In genomic region chr5:112063878-112064615, GRCh38 we compare ENCODE assay signal across 15 cellular contexts.
DNase-seq lines count a peak whose midpoint lies in the region; ATAC-seq and TF ChIP-seq lines count a peak whose summit lies in the region.
"Had no signal": no experiment of that assay in that cellular context is flagged by ENCODE, and none has a peak within 500 bp of the region (broad histone marks: within the 10 kb centered on the region; RNA-seq: fewer than 3 reads in every experiment).

No MANE protein-coding gene starts in this region.

- TF ChIP-seq CTCF in SK-N-SH (IDR thresholded peaks at IDR 0.05) (no peak), osteoblast (IDR thresholded peaks at IDR 0.05; ENCODE audit: extremely low read depth, low read depth, low read length) (no peak)

- H3K27me3 ChIP-seq in SK-N-SH (ENCODE audit: insufficient read depth) (no peaks in the 10 kb centered on the region), osteoblast (ENCODE audit: insufficient read depth, low read length) (no peaks in the 10 kb centered on the region)

- no peaks in the 10 kb centered on the region for H3F3A ChIP-seq in SK-N-SH (replicated peaks; ENCODE audit: insufficient read depth)

- no peak overlapping the region for H3K4me3 Mint-ChIP-seq in activated CD4-positive, alpha-beta T cell treated with anti-CD3 and anti-CD28 coated beads, Interleukin-2, amount 10 ng/mL, durations not matched to agents 24 days and 14 days
- H3K4me3 Mint-ChIP-seq: CD4-positive, alpha-beta T cell had no signal

- peaks cover 6% of the 10 kb centered on the region for H3K27me3 Mint-ChIP-seq in activated CD4-positive, alpha-beta T cell treated with anti-CD3 and anti-CD28 coated beads, Interleukin-2, amount 10 ng/mL, durations not matched to agents 24 days and 14 days
- H3K27me3 Mint-ChIP-seq: CD4-positive, alpha-beta T cell had no signal

- H3K36me3 Mint-ChIP-seq in activated CD4-positive, alpha-beta T cell treated with anti-CD3 and anti-CD28 coated beads, Interleukin-2, amount 10 ng/mL, durations not matched to agents 24 days and 14 days (ENCODE audit: low read depth) = no peaks in the 10 kb centered on the region

- H3K4me1 Mint-ChIP-seq in activated CD4-positive, alpha-beta T cell treated with anti-CD3 and anti-CD28 coated beads, Interleukin-2, amount 10 ng/mL, durations not matched to agents 24 days and 14 days = no peaks in the 10 kb centered on the region

- H3K4me1 ChIP-seq in SK-N-SH (ENCODE audit: control insufficient read depth in 1 of 2, insufficient read depth in 2 of 2, low read depth in 1 of 2, low read length in 1 of 2) (peaks cover 4 to 32% of the 10 kb centered on the region in 2 experiments; a peak in 3 of 4 replicates), osteoblast (ENCODE audit: insufficient read depth, low read length) (no peaks in the 10 kb centered on the region)

- ATAC-seq in GM21390 (IDR thresholded peaks at IDR 0.05; ENCODE audit: unreplicated experiment) = no peak

- H3K9me3 ChIP-seq in SK-N-SH (no peaks in the 10 kb centered on the region), osteoblast (ENCODE audit: low read depth, low read length) (no peaks in the 10 kb centered on the region)

- POLR2A ChIA-PET in SK-N-SH (lab: Yijun Ruan, JAX) = no interaction called here

- H3K79me2 ChIP-seq in SK-N-SH (ENCODE audit: insufficient read depth) (no peaks in the 10 kb centered on the region), osteoblast (ENCODE audit: insufficient read depth, low read length) (no peaks in the 10 kb centered on the region)

- 35% methylated on average over 3 of the region's 3 CpGs for WGBS in SK-N-SH (ENCODE audit: low lambda C conversion rate)

- H3K9ac ChIP-seq in SK-N-SH = no peak overlapping the region

- H3K9me2 ChIP-seq in SK-N-SH = no peaks in the 10 kb centered on the region

- H3K9me3 Mint-ChIP-seq in activated CD4-positive, alpha-beta T cell treated with anti-CD3 and anti-CD28 coated beads, Interleukin-2, amount 10 ng/mL, durations not matched to agents 24 days and 14 days = no peaks in the 10 kb centered on the region
- H3K9me3 Mint-ChIP-seq: CD4-positive, alpha-beta T cell had no signal

- H3K27ac Mint-ChIP-seq in activated CD4-positive, alpha-beta T cell treated with anti-CD3 and anti-CD28 coated beads, Interleukin-2, amount 10 ng/mL, durations not matched to agents 24 days and 14 days = no peak overlapping the region
- H3K27ac Mint-ChIP-seq: CD4-positive, alpha-beta T cell had no signal

- intact Hi-C loops in activated CD4-positive, alpha-beta T cell treated with anti-CD3 and anti-CD28 coated beads, Interleukin-2, amount 10 ng/mL, durations not matched to agents 24 days and 14 days (cut with micrococcal nuclease) = no loop called here

- TF ChIP-seq EP300 in SK-N-SH (IDR thresholded peaks at IDR 0.05; ENCODE audit: borderline replicate concordance in 1 of 2, low read depth in 1 of 2, low read length in 1 of 2) = peak in 1 of 2 experiments; percentile 84; a peak in 1 of 4 replicates

- H2AFZ ChIP-seq in SK-N-SH (ENCODE audit: low read depth) (no peak overlapping the region; the same call in 1 of the 2 replicates), osteoblast (ENCODE audit: low read length) (peak overlapping the region; percentile 70)

- peak; percentile 1; the same call in 1 of the 2 replicates for TF ChIP-seq RAD21 in SK-N-SH (IDR thresholded peaks at IDR 0.05; ENCODE audit: low read length)

- peak overlapping the region in 1 of 2 experiments; percentile 90; a peak in 3 of 4 replicates for H3K27ac ChIP-seq in SK-N-SH (ENCODE audit: low read depth in 2 of 2, low read length in 1 of 2)
- no peak overlapping the region for H3K27ac ChIP-seq in osteoblast (ENCODE audit: low read depth, low read length)
- H3K27ac ChIP-seq: 22Rv1 had no signal

- H4K20me1 ChIP-seq in SK-N-SH (ENCODE audit: insufficient read depth) (no peaks in the 10 kb centered on the region), osteoblast (ENCODE audit: insufficient read depth, low read length) (no peaks in the 10 kb centered on the region)

- H3K4me2 ChIP-seq in SK-N-SH (no peak overlapping the region), osteoblast (ENCODE audit: insufficient read depth, low read length) (no peak overlapping the region)

- CTCF ChIA-PET in SK-N-SH (lab: Yijun Ruan, JAX) = interaction anchor here (0.6 to 1.3 kb wide), 3 partner anchors 14 to 1408 kb away, joined by 3 read pairs; no protein-coding TSS in a partner anchor

- H3K4me3 ChIP-seq in SK-N-SH (ENCODE audit: low read depth in 2 of 2, low read length in 1 of 2) = no peak overlapping the region
- no peak overlapping the region for H3K4me3 ChIP-seq in osteoblast (ENCODE audit: insufficient read depth, low read length)

- DNase-seq in activated CD4-positive, alpha-beta T cell treated with anti-CD3 and anti-CD28 coated beads, Interleukin-2, amount 10 ng/mL, durations not matched to agents 24 days and 14 days = peak; percentile 28
- no peak for DNase-seq in activated CD4-positive, alpha-beta T cell treated with anti-CD3 and anti-CD28 coated beads, Interleukin-2, amount 50 U/mL, for 1 hour
- peak; percentile 1 to 30 for DNase-seq in NCI-H446 (lab: John Stamatoyannopoulos, UW)
- DNase-seq in SK-N-SH = peak; percentile 21
- DNase-seq in osteoblast (ENCODE audit: insufficient read length, low spot score, missing footprints) = no peak
- no peak for DNase-seq in 8988T
- DNase-seq in D341Med (ENCODE audit: low spot score) = no peak
- DNase-seq: ACHN; C1 segment of cervical spinal cord; Calu3; CD4-positive, alpha-beta T cell; GF-D8; H7 had no signal

- no peaks in the 10 kb centered on the region for H3K36me3 ChIP-seq in SK-N-SH (replicated peaks in 1 of 2; ENCODE audit: control insufficient read depth in 1 of 2, insufficient read depth in 2 of 2, low read length in 1 of 2)
- no peaks in the 10 kb centered on the region for H3K36me3 ChIP-seq in osteoblast (ENCODE audit: insufficient read depth, low read length)

TF ChIP-seq in SK-N-SH, 30 proteins besides CTCF, POLR2A, EP300 and RAD21:
- TF ChIP-seq GATA2 (CRISPR knock-in tag; IDR thresholded peaks at IDR 0.05) (peak; percentile 78), TAF1 (IDR thresholded peaks at IDR 0.05; ENCODE audit: borderline replicate concordance, low read depth, low read length) (no peak), ZBTB33 (IDR thresholded peaks at IDR 0.05; ENCODE audit: borderline replicate concordance, low read depth) (no peak), ELF1 (IDR thresholded peaks at IDR 0.05) (no peak), RCOR1 (IDR thresholded peaks at IDR 0.05; ENCODE audit: low read length) (0 out of 2 replicates have a peak, but pooled peaks have one; percentile 45), TCF12 (IDR thresholded peaks at IDR 0.05) (0 out of 2 replicates have a peak, but pooled peaks have one; percentile 11)

Comparison
In these comparisons a context has a peak if more than half of its experiments do, and no peak if none do; other contexts are left out.
1. DNase-seq: peak in activated CD4-positive, alpha-beta T cell treated with anti-CD3 and anti-CD28 coated beads, Interleukin-2, amount 10 ng/mL, durations not matched to agents 24 days and 14 days (single experiment), NCI-H446 (2 of 2) and SK-N-SH (single experiment); none in activated CD4-positive, alpha-beta T cell treated with anti-CD3 and anti-CD28 coated beads, Interleukin-2, amount 50 U/mL, for 1 hour (single experiment), osteoblast (single experiment), 8988T (single experiment) and D341Med (single experiment).